9 cellular contexts compared by ENCODE assay signal in the genomic region with DNA sequence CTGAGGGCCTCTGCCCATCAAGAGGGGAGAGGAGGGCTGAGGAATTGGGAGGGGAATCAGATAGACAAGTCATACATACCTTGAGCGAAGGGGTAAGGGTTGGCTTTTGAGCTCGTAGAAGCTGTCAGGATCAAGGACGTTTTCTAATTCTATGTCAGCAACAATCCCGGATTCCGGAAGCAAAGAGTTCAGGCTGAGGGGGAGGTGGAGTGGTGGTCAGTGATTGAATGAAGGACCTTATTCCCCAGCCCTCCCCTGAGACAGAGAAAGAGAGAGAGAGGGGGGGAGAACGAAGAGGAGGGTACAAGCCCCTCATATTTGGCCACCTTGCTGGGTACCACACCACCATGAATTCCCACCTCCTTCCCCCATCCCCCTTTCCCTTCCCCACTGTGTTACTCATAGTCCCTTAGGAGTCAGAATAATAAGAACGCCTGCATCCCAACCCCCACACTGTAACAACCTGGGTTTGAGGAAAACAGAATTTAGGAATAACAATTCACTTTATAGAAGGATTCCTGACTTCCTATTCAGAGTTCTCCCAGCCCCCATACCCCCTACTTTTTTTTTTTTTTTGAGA. TPM values are rescaled to one million over a fixed set of nuclear protein-coding genes. Genes with fewer than 3 reads are reported as not detected.
DNase-seq lines count a peak whose midpoint lies in the region; ATAC-seq and TF ChIP-seq lines count a peak whose summit lies in the region.
"Had no signal": no experiment of that assay in that cellular context is flagged by ENCODE, and none has a peak within 500 bp of the region (broad histone marks: within the 10 kb centered on the region; RNA-seq: fewer than 3 reads in every experiment).

No MANE protein-coding gene starts in this region.

- WGBS in SK-N-SH (ENCODE audit: low lambda C conversion rate) = 43% methylated on average over 7 of the region's 7 CpGs

- H3K27me3 Mint-ChIP-seq in activated naive CD8-positive, alpha-beta T cell treated with anti-CD3 and anti-CD28 coated beads, Interleukin-2, amount 10 ng/mL, durations not matched to agents 7 days and 5 days = no peaks in the 10 kb centered on the region

- H3K9me2 ChIP-seq in SK-N-SH = no peaks in the 10 kb centered on the region

- peaks cover 53% of the 10 kb centered on the region for H3K79me2 ChIP-seq in SK-N-SH (ENCODE audit: insufficient read depth)

- peak overlapping the region in 1 of 2 experiments; percentile 76; a peak in 2 of 4 replicates for H3K4me3 ChIP-seq in SK-N-SH (ENCODE audit: low read depth in 2 of 2, low read length in 1 of 2)
- H3K4me3 ChIP-seq in iPS-20b (ENCODE audit: low read length) = peak overlapping the region; percentile 95
- peak overlapping the region; percentile 39 to 74 (median 56) for H3K4me3 ChIP-seq in subcutaneous abdominal adipose tissue (ENCODE audit: low read depth in 1 of 5, low read length in 5 of 5)

- peak overlapping the region; percentile 63 for H3K4me3 Mint-ChIP-seq in activated naive CD8-positive, alpha-beta T cell treated with anti-CD3 and anti-CD28 coated beads, Interleukin-2, amount 10 ng/mL, durations not matched to agents 7 days and 5 days

- no peaks in the 10 kb centered on the region for H3K9me3 Mint-ChIP-seq in activated naive CD8-positive, alpha-beta T cell treated with anti-CD3 and anti-CD28 coated beads, Interleukin-2, amount 10 ng/mL, durations not matched to agents 7 days and 5 days

- H3K27ac Mint-ChIP-seq in activated naive CD8-positive, alpha-beta T cell treated with anti-CD3 and anti-CD28 coated beads, Interleukin-2, amount 10 ng/mL, durations not matched to agents 7 days and 5 days = peak overlapping the region; percentile 82

- H3K4me1 ChIP-seq in SK-N-SH (ENCODE audit: control insufficient read depth in 1 of 2, insufficient read depth in 2 of 2, low read depth in 1 of 2, low read length in 1 of 2) = peaks cover 8 to 17% of the 10 kb centered on the region in 2 experiments; a peak in 3 of 4 replicates
- peaks cover 6% of the 10 kb centered on the region for H3K4me1 ChIP-seq in iPS-20b (ENCODE audit: insufficient read depth, low read length)
- peaks cover 0 to 36% (median 29%) of the 10 kb centered on the region in 5 donors for H3K4me1 ChIP-seq in subcutaneous abdominal adipose tissue (ENCODE audit: control insufficient read depth in 5 of 5, insufficient read depth in 5 of 5, low read length in 5 of 5)

- H3K36me3 Mint-ChIP-seq in activated naive CD8-positive, alpha-beta T cell treated with anti-CD3 and anti-CD28 coated beads, Interleukin-2, amount 10 ng/mL, durations not matched to agents 7 days and 5 days = peaks cover 15% of the 10 kb centered on the region

- no peaks in the 10 kb centered on the region for H4K20me1 ChIP-seq in SK-N-SH (ENCODE audit: insufficient read depth)

- peaks cover 26% of the 10 kb centered on the region for H3K4me1 Mint-ChIP-seq in activated naive CD8-positive, alpha-beta T cell treated with anti-CD3 and anti-CD28 coated beads, Interleukin-2, amount 10 ng/mL, durations not matched to agents 7 days and 5 days

- no peak for TF ChIP-seq CTCF in SK-N-SH (IDR thresholded peaks at IDR 0.05)

- no peak for TF ChIP-seq EP300 in SK-N-SH (IDR thresholded peaks at IDR 0.05; ENCODE audit: borderline replicate concordance in 1 of 2, low read depth in 1 of 2, low read length in 1 of 2)

- peak overlapping the region; percentile 81 for H3K4me2 ChIP-seq in SK-N-SH

- CTCF ChIA-PET in SK-N-SH (lab: Yijun Ruan, JAX) = no interaction called here

- H3K9me3 ChIP-seq in SK-N-SH = no peaks in the 10 kb centered on the region
- H3K9me3 ChIP-seq in iPS-20b (ENCODE audit: insufficient read depth, low read depth, low read length) = no peaks in the 10 kb centered on the region
- H3K9me3 ChIP-seq in subcutaneous abdominal adipose tissue (ENCODE audit: control insufficient read depth in 5 of 5, low read length in 5 of 5) = peaks cover 0 to 6% (median 3%) of the 10 kb centered on the region in 5 donors

- H3K36me3 ChIP-seq in SK-N-SH (replicated peaks in 1 of 2; ENCODE audit: control insufficient read depth in 1 of 2, insufficient read depth in 2 of 2, low read length in 1 of 2) (peaks cover 3 to 15% of the 10 kb centered on the region in 2 experiments), iPS-20b (ENCODE audit: insufficient read depth, low read depth, low read length) (peaks cover 34% of the 10 kb centered on the region), subcutaneous abdominal adipose tissue (ENCODE audit: control insufficient read depth in 5 of 5, insufficient read depth in 5 of 5, low read length in 5 of 5) (peaks cover 0 to 32% (median 24%) of the 10 kb centered on the region in 5 donors)

- ATAC-seq in SK-N-SH treated with all-trans-retinoic acid at 6 μM for 48 hours = no peak
- no peak for ATAC-seq in activated naive CD8-positive, alpha-beta T cell treated with anti-CD3 and anti-CD28 coated beads, Interleukin-2, amount 10 ng/mL, durations not matched to agents 7 days and 5 days (ENCODE audit: low read depth)
- ATAC-seq in HG03354 (IDR thresholded peaks at IDR 0.05; ENCODE audit: poor library complexity, severe bottlenecking, unreplicated experiment) = no peak

- H3K9ac ChIP-seq in SK-N-SH (peak overlapping the region; percentile 25; the same call in 1 of the 2 replicates), iPS-20b (ENCODE audit: low read depth, low read length) (peak overlapping the region; percentile 95; the same call in 1 of the 2 replicates), subcutaneous abdominal adipose tissue (ENCODE audit: low read length in 5 of 5) (peak overlapping the region; percentile 38 to 69 (median 66))

- H3K27ac ChIP-seq in SK-N-SH (ENCODE audit: low read depth in 2 of 2, low read length in 1 of 2) (peak overlapping the region in 1 of 2 experiments; percentile 83; a peak in 3 of 4 replicates), iPS-20b (ENCODE audit: low read length) (peak overlapping the region; percentile 72), subcutaneous abdominal adipose tissue (ENCODE audit: low read depth, low read length) (peak overlapping the region; percentile 98)
- H3K27ac ChIP-seq: 22Rv1 had no signal

- TF ChIP-seq RAD21 in SK-N-SH (IDR thresholded peaks at IDR 0.05; ENCODE audit: low read length) = no peak

- DNase-seq in SK-N-SH (no peak), NCI-H128 (lab: John Stamatoyannopoulos, UW; ENCODE audit: unreplicated experiment) (no peak)
- no peak for DNase-seq in activated naive CD8-positive, alpha-beta T cell treated with anti-CD3 and anti-CD28 coated beads, Interleukin-2, amount 10 ng/mL, durations not matched to agents 7 days and 5 days
- no peak for DNase-seq in stimulated activated naive CD4-positive, alpha-beta T cell treated with Interleukin-2 at 50 U/mL for 16 hours (lab: John Stamatoyannopoulos, UW)

- POLR2A ChIA-PET in SK-N-SH (lab: Yijun Ruan, JAX) = interaction anchor here (0.6 kb wide), 1 partner anchor 20 kb away, joined by 4 read pairs; no protein-coding TSS in a partner anchor
- POLR2A ChIA-PET in activated naive CD8-positive, alpha-beta T cell treated with anti-CD3 and anti-CD28 coated beads, Interleukin-2, amount 10 ng/mL, durations not matched to agents 7 days and 5 days (lab: Charles Lee) = interaction anchor here (1.0 to 4.7 kb wide), 2 partner anchors 35 to 82 kb away, joined by 3 to 19 read pairs; partner anchors contain the start of gene OTUD5

- H3K27me3 ChIP-seq in SK-N-SH (ENCODE audit: insufficient read depth) = peaks cover 6% of the 10 kb centered on the region; the same call in 1 of the 2 replicates
- no peaks in the 10 kb centered on the region for H3K27me3 ChIP-seq in iPS-20b (ENCODE audit: insufficient read depth, low read length)
- H3K27me3 ChIP-seq in subcutaneous abdominal adipose tissue (ENCODE audit: control insufficient read depth in 5 of 5, insufficient read depth in 4 of 5, low read length in 5 of 5) = peaks cover 0 to 7% (median 2%) of the 10 kb centered on the region in 5 donors

- no peak overlapping the region for H2AFZ ChIP-seq in SK-N-SH (ENCODE audit: low read depth)

- peaks cover 16% of the 10 kb centered on the region for H3F3A ChIP-seq in SK-N-SH (replicated peaks; ENCODE audit: insufficient read depth)

RNA-seq across cellular contexts. Expression of gene TFE3, which starts 2.7 kb away (rescaled TPM):
- 14.0 and 14.6 TPM in 2 replicates for polyA plus RNA-seq in SK-N-SH (2012; rRNA removed)
- 7.5 and 10.4 TPM in 2 replicates for polyA plus RNA-seq in SK-N-SH (2012; cell fraction: cytosol; rRNA removed)
- polyA plus RNA-seq in SK-N-SH (2012; cell fraction: nucleus; rRNA removed) = 24.4 and 28.5 TPM in 2 replicates
- total RNA-seq in activated naive CD8-positive, alpha-beta T cell treated with anti-CD3 and anti-CD28 coated beads, Interleukin-2, amount 10 ng/mL, durations not matched to agents 7 days and 5 days = 10 to 100 TPM; 26.1 to 29.0 TPM

RNA-seq across cellular contexts. Expression of gene CCDC120, which starts 18.3 kb away (rescaled TPM):
- polyA plus RNA-seq in SK-N-SH (2012; rRNA removed) = 1.6 and 2.1 TPM in 2 replicates
- 1.1 and 1.5 TPM in 2 replicates for polyA plus RNA-seq in SK-N-SH (2012; cell fraction: cytosol; rRNA removed)
- polyA plus RNA-seq in SK-N-SH (2012; cell fraction: nucleus; rRNA removed) = 7.7 and 8.9 TPM in 2 replicates
- 1 to 10 TPM; 9.0 to 9.1 TPM for total RNA-seq in activated naive CD8-positive, alpha-beta T cell treated with anti-CD3 and anti-CD28 coated beads, Interleukin-2, amount 10 ng/mL, durations not matched to agents 7 days and 5 days

RNA-seq across cellular contexts. Expression of gene PRAF2, which starts 33.3 kb away (rescaled TPM):
- polyA plus RNA-seq in SK-N-SH (2012; rRNA removed) = 67.6 and 91.9 TPM in 2 replicates
- 47.9 and 82.0 TPM in 2 replicates for polyA plus RNA-seq in SK-N-SH (2012; cell fraction: cytosol; rRNA removed)
- polyA plus RNA-seq in SK-N-SH (2012; cell fraction: nucleus; rRNA removed) = 41.6 and 50.7 TPM in 2 replicates
- total RNA-seq in activated naive CD8-positive, alpha-beta T cell treated with anti-CD3 and anti-CD28 coated beads, Interleukin-2, amount 10 ng/mL, durations not matched to agents 7 days and 5 days = 10 to 100 TPM; 23.8 to 23.9 TPM

RNA-seq across cellular contexts. Expression of gene GRIPAP1, which starts 38.4 kb away (rescaled TPM):
- polyA plus RNA-seq in SK-N-SH (2012; rRNA removed) = 63.6 and 66.9 TPM in 2 replicates
- polyA plus RNA-seq in SK-N-SH (2012; cell fraction: cytosol; rRNA removed) = 39.7 and 47.3 TPM in 2 replicates
- polyA plus RNA-seq in SK-N-SH (2012; cell fraction: nucleus; rRNA removed) = 172 and 184 TPM in 2 replicates
- total RNA-seq in activated naive CD8-positive, alpha-beta T cell treated with anti-CD3 and anti-CD28 coated beads, Interleukin-2, amount 10 ng/mL, durations not matched to agents 7 days and 5 days = 100 to 1,000 TPM; 116 to 123 TPM

RNA-seq across cellular contexts. Expression of gene WDR45, which starts 39.2 kb away (rescaled TPM):
- polyA plus RNA-seq in SK-N-SH (2012; rRNA removed) = 108 and 129 TPM in 2 replicates
- 40.6 and 56.6 TPM in 2 replicates for polyA plus RNA-seq in SK-N-SH (2012; cell fraction: cytosol; rRNA removed)
- polyA plus RNA-seq in SK-N-SH (2012; cell fraction: nucleus; rRNA removed) = 495 and 561 TPM in 2 replicates
- total RNA-seq in activated naive CD8-positive, alpha-beta T cell treated with anti-CD3 and anti-CD28 coated beads, Interleukin-2, amount 10 ng/mL, durations not matched to agents 7 days and 5 days = 10 to 100 TPM; 53.4 to 55.1 TPM

Comparison
In these comparisons a context has a peak if more than half of its experiments do, and no peak if none do; other contexts are left out.
1. H3K9ac ChIP-seq: peak in every context shown above with its lines; median percentile 95 in iPS-20b; 66 in subcutaneous abdominal adipose tissue; 25 in SK-N-SH.